ENCODE assay signal across 12 cellular contexts in genomic region chr1:148317288-148317985, GRCh38.
DNase-seq lines count a peak whose midpoint lies in the region; ATAC-seq, FAIRE-seq and TF ChIP-seq lines count a peak whose summit lies in the region.
"Had no signal": no experiment of that assay in that cellular context is flagged by ENCODE, and none has a peak within 500 bp of the region (broad histone marks: within the 10 kb centered on the region; RNA-seq: fewer than 3 reads in every experiment).

No MANE protein-coding gene starts in this region.

- no peaks in the 10 kb centered on the region for H3K36me3 Mint-ChIP-seq in activated naive CD4-positive, alpha-beta T cell treated with anti-CD3 and anti-CD28 coated beads, Interleukin-2, amount 50 U/mL, for 72 hours

- H3K4me1 ChIP-seq in heart left ventricle (peaks cover 0 to 25% (median 4%) of the 10 kb centered on the region in 12 donors), right atrium auricular region (peaks cover 0 to 12% of the 10 kb centered on the region in 2 donors), keratinocyte (ENCODE audit: control insufficient read depth, extremely low read depth, insufficient read depth, low read length) (no peaks in the 10 kb centered on the region), testis (no peaks in the 10 kb centered on the region)

- H3K79me2 ChIP-seq in keratinocyte (ENCODE audit: control insufficient read depth, insufficient read depth, low read length): no peaks in the 10 kb centered on the region

- H2AFZ ChIP-seq in keratinocyte (ENCODE audit: control insufficient read depth, low read length): no peak overlapping the region

- H3K27me3 ChIP-seq in heart left ventricle (peaks cover 3 to 84% (median 22%) of the 10 kb centered on the region in 9 donors), right atrium auricular region (peaks cover 3 to 12% of the 10 kb centered on the region in 2 donors), keratinocyte (ENCODE audit: control insufficient read depth, extremely low read depth, insufficient read depth, low read length) (peaks cover 25% of the 10 kb centered on the region), testis (no peaks in the 10 kb centered on the region)

- peak overlapping the region in 8 of 12 donors; percentile 4 to 61 (median 34) for H3K4me3 ChIP-seq in heart left ventricle
- peak overlapping the region in 1 of 2 donors; percentile 40 for H3K4me3 ChIP-seq in right atrium auricular region
- H3K4me3 ChIP-seq in keratinocyte (ENCODE audit: control insufficient read depth in 2 of 3, extremely low read depth in 1 of 3, insufficient read depth in 2 of 3, low read depth in 1 of 3, low read length in 3 of 3): peak overlapping the region in 1 of 3 experiments; percentile 51
- H3K4me3 ChIP-seq in testis: peak overlapping the region; percentile 12 to 24

- peak overlapping the region; percentile 9 for H3K9ac ChIP-seq in keratinocyte (ENCODE audit: control insufficient read depth, extremely low read depth, insufficient read depth, low read length)

- peak overlapping the region; percentile 10 to 68 for H3K27ac Mint-ChIP-seq in activated naive CD4-positive, alpha-beta T cell treated with anti-CD3 and anti-CD28 coated beads, Interleukin-2, amount 50 U/mL, for 72 hours

- no peaks in the 10 kb centered on the region for H3K9me1 ChIP-seq in keratinocyte (ENCODE audit: control insufficient read depth, extremely low read depth, insufficient read depth, low read length)

- ATAC-seq in heart left ventricle (no peak), GM18858 (IDR thresholded peaks at IDR 0.05; ENCODE audit: unreplicated experiment) (no peak)
- no peak for ATAC-seq in activated naive CD4-positive, alpha-beta T cell treated with anti-CD3 and anti-CD28 coated beads, Interleukin-2, amount 50 U/mL, for 72 hours
- ATAC-seq: PC-3 had no signal

- TF ChIP-seq POLR2A in heart left ventricle (IDR thresholded peaks at IDR 0.05): no peak
- no peak for TF ChIP-seq POLR2A in testis (IDR thresholded peaks at IDR 0.05)

- 29 to 51% (median 34%) methylated on average over 27 to 42 of the region's 42 CpGs for WGBS in heart left ventricle, 4 donors
- 25 to 30% methylated on average over 24 to 38 of the region's 42 CpGs for WGBS in testis, 2 donors

- TF ChIP-seq CTCF in heart left ventricle (IDR thresholded peaks at IDR 0.05) (no peak), right atrium auricular region (IDR thresholded peaks at IDR 0.05) (no peak), keratinocyte (optimal IDR thresholded peaks at IDR 0.05 in 1 of 3, IDR thresholded peaks at IDR 0.05 in 1 of 3, conservative IDR thresholded peaks at IDR 0.05 in 1 of 3; ENCODE audit: extremely low read depth in 1 of 3, insufficient read depth in 2 of 3, low read length in 3 of 3) (no peak), testis (IDR thresholded peaks at IDR 0.05) (no peak)

- intact Hi-C loops in heart left ventricle (cut with DNase I) (no loop called here), testis (cut with DNase I; ENCODE audit: low total_unique reads) (no loop called here)

- H3K4me2 ChIP-seq in keratinocyte (ENCODE audit: control insufficient read depth, extremely low read depth, insufficient read depth, low read depth, low read length): peak overlapping the region; percentile 66

- DNase-seq in heart left ventricle: no peak
- DNase-seq in right atrium auricular region (ENCODE audit: low spot score): no peak
- DNase-seq in activated naive CD4-positive, alpha-beta T cell treated with anti-CD3 and anti-CD28 coated beads, Interleukin-2, amount 50 U/mL, for 72 hours (ENCODE audit: low spot score in 2 of 2): no peak
- DNase-seq in keratinocyte (ENCODE audit: low read depth, low spot score): no peak
- DNase-seq in testis: no peak
- DNase-seq in NCI-H2196 (lab: John Stamatoyannopoulos, UW; ENCODE audit: unreplicated experiment): no peak
- DNase-seq in D341Med (ENCODE audit: low spot score): no peak
- DNase-seq: effector memory CD4-positive, alpha-beta T cell; NCI-H146; PC-3 had no signal

- FAIRE-seq in keratinocyte (lab: Jason Lieb, UNC): no peak
- FAIRE-seq: urothelium cell line had no signal

- no peaks in the 10 kb centered on the region for H4K20me1 ChIP-seq in keratinocyte (ENCODE audit: control insufficient read depth, extremely low read depth, insufficient read depth, low read length)

- peaks cover 0 to 6% (median 0%) of the 10 kb centered on the region in 12 donors for H3K9me3 ChIP-seq in heart left ventricle
- H3K9me3 ChIP-seq in right atrium auricular region: no peaks in the 10 kb centered on the region
- H3K9me3 ChIP-seq in keratinocyte (ENCODE audit: control insufficient read depth, low read depth, low read length): no peaks in the 10 kb centered on the region
- no peaks in the 10 kb centered on the region for H3K9me3 ChIP-seq in testis

- H3K36me3 ChIP-seq in heart left ventricle (no peaks in the 10 kb centered on the region), right atrium auricular region (no peaks in the 10 kb centered on the region), keratinocyte (ENCODE audit: control insufficient read depth in 2 of 2, extremely low read depth in 1 of 2, insufficient read depth in 2 of 2, low read length in 2 of 2) (no peaks in the 10 kb centered on the region), testis (ENCODE audit: low read depth, missing control alignments) (no peaks in the 10 kb centered on the region)

- peaks cover 0 to 7% of the 10 kb centered on the region in 2 donors for H3K9me3 Mint-ChIP-seq in activated naive CD4-positive, alpha-beta T cell treated with anti-CD3 and anti-CD28 coated beads, Interleukin-2, amount 50 U/mL, for 72 hours

- dilution Hi-C loops in keratinocyte (cut with MboI; ENCODE audit: extremely low pct_ligation_motif_present, low sequenced_read_pairs): no loop called here

- H3K27ac ChIP-seq in heart left ventricle (peak overlapping the region in 1 of 12 donors; percentile 79), right atrium auricular region (no peak overlapping the region), keratinocyte (ENCODE audit: control insufficient read depth, insufficient read depth, low read length) (no peak overlapping the region), testis (no peak overlapping the region)
